8 cellular contexts compared by ENCODE assay signal in the genomic region with DNA sequence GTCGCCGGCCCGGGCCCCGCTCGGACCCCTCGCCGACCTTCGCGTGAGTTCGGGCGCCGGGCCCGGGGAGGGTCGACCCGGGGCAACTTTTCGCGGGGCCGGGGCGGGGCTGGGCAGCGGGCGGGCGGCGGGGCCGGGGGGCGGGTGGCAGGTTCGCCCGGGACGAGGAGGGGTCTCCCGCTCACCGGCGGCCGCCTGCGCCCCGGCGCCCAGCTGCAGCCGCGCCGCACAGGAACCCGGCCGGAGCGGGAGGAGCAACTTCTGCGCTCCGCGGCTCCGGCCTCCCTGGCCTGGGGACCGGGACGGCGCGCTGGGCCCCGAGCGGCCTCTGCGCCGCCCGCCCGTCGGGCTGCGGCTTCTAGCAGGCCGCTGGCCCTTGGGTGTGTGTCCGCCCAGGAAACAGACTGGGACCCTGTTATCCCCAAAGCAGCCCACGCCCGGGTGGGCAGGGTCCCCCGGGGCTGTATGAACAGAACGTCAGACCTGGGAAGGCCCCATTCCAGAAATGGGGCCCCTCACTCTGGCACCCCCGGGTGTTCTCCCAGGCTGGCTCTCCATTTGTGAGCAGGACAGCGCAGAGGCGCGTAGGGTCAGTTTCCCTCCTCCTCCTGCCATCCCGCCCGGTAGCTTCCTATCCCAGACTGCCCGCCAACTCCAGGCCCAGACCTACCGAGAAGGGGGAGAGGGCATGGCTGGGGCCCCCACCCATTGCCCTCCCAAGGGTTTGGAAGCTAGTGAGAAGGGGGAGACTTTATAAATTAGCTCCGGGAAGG. TPM values are rescaled to one million over a fixed set of nuclear protein-coding genes. Genes with fewer than 3 reads are reported as not detected.
DNase-seq lines count a peak whose midpoint lies in the region; ATAC-seq and TF ChIP-seq lines count a peak whose summit lies in the region.

No MANE protein-coding gene starts in this region.

- H3K4me1 Mint-ChIP-seq in brain: peaks cover 77% of the 10 kb centered on the region

- no peaks in the 10 kb centered on the region for H3K36me3 ChIP-seq in BLaER1
- H3K36me3 ChIP-seq in HUES48 (ENCODE audit: control insufficient read depth, insufficient read depth, low read length): no peaks in the 10 kb centered on the region
- no peaks in the 10 kb centered on the region for H3K36me3 ChIP-seq in testis (ENCODE audit: low read depth, missing control alignments)

- DNase-seq in testis (no peak), NCI-H146 (lab: John Stamatoyannopoulos, UW) (no peak)

- H3K27ac Mint-ChIP-seq in brain: peak overlapping the region; percentile 67 to 92 (median 75)

- peaks cover 7% of the 10 kb centered on the region for H3K27me3 Mint-ChIP-seq in brain

- H3K36me3 Mint-ChIP-seq in brain: no peaks in the 10 kb centered on the region

- peak overlapping the region; percentile 93 for H3K4me3 ChIP-seq in BLaER1
- peak overlapping the region; percentile 69 for H3K4me3 ChIP-seq in HUES48 (ENCODE audit: low read depth, low read length)
- peak overlapping the region; percentile 75 to 77 for H3K4me3 ChIP-seq in testis

- no peak for ATAC-seq in HG03565 (IDR thresholded peaks at IDR 0.05; ENCODE audit: unreplicated experiment)
- no peak for ATAC-seq in HG02588 (IDR thresholded peaks at IDR 0.05; ENCODE audit: unreplicated experiment)

- H3K9me3 Mint-ChIP-seq in brain: no peaks in the 10 kb centered on the region

- 0 to 1% methylated on average over 4 to 27 of the region's 72 CpGs for WGBS in testis, 2 donors

- no peaks in the 10 kb centered on the region for H3K27me3 ChIP-seq in BLaER1
- no peaks in the 10 kb centered on the region for H3K27me3 ChIP-seq in HUES48 (ENCODE audit: control insufficient read depth, insufficient read depth, low read length)
- H3K27me3 ChIP-seq in layer of hippocampus (ENCODE audit: control insufficient read depth, insufficient read depth, low read length): no peaks in the 10 kb centered on the region
- no peaks in the 10 kb centered on the region for H3K27me3 ChIP-seq in testis

- no peak for TF ChIP-seq POLR2A in testis (IDR thresholded peaks at IDR 0.05)

- peak overlapping the region; percentile 95 for H3K4me2 ChIP-seq in BLaER1

- H3K27ac ChIP-seq in BLaER1 (peak overlapping the region; percentile 89), HUES48 (ENCODE audit: low read depth, low read length) (peak overlapping the region; percentile 35), layer of hippocampus (ENCODE audit: low read depth, low read length) (peak overlapping the region; percentile 84), testis (peak overlapping the region; percentile 67 to 80)

- intact Hi-C loops in testis (cut with DNase I; ENCODE audit: low total_unique reads): no loop called here

- TF ChIP-seq CTCF in brain (conservative IDR thresholded peaks at IDR 0.05): no peak
- no peak for TF ChIP-seq CTCF in testis (IDR thresholded peaks at IDR 0.05)

- H3K9ac ChIP-seq in BLaER1 (peak overlapping the region; percentile 89), HUES48 (ENCODE audit: low read depth, low read length) (no peak overlapping the region)

- no peaks in the 10 kb centered on the region for H3K9me3 ChIP-seq in BLaER1
- no peaks in the 10 kb centered on the region for H3K9me3 ChIP-seq in HUES48 (ENCODE audit: control insufficient read depth, insufficient read depth, low read length)
- no peaks in the 10 kb centered on the region for H3K9me3 ChIP-seq in testis

- peaks cover 80% of the 10 kb centered on the region for H3K4me1 ChIP-seq in BLaER1
- H3K4me1 ChIP-seq in HUES48 (ENCODE audit: control insufficient read depth, insufficient read depth, low read length): peaks cover 16% of the 10 kb centered on the region
- peaks cover 45% of the 10 kb centered on the region for H3K4me1 ChIP-seq in testis

- peak overlapping the region; percentile 86 to 92 (median 89) for H3K4me3 Mint-ChIP-seq in brain

- peaks cover 52% of the 10 kb centered on the region for H4K20me1 ChIP-seq in BLaER1

RNA-seq across cellular contexts. Expression of gene RXRA, which starts 0.7 kb away (rescaled TPM):
- polyA plus RNA-seq in brain (ENCODE audit: insufficient read depth, low read depth, low replicate concordance) (29.9 TPM), testis (ENCODE audit: insufficient read depth, low read depth, low replicate concordance) (31.3 TPM)
- 10 to 100 TPM; 47.3 to 61.0 TPM for total RNA-seq in testis

Comparison
In these comparisons a context has a peak if more than half of its experiments do, and no peak if none do; other contexts are left out.
1. H3K27ac ChIP-seq: peak in every context shown above with its lines; median percentile 89 in BLaER1; 84 in layer of hippocampus; 74 in testis; 35 in HUES48.